In genomic region chr12:94200069-94200468, GRCh38 we compare ENCODE assay signal across 31 cellular contexts. TPM values are rescaled to one million over a fixed set of nuclear protein-coding genes. Genes with fewer than 3 reads are reported as not detected.
"Had no signal": no experiment of that assay in that cellular context is flagged by ENCODE, and none has a peak within 500 bp of the region (broad histone marks: within the 10 kb centered on the region; RNA-seq: fewer than 3 reads in every experiment).

No MANE protein-coding gene starts in this region.

- H3K36me3 ChIP-seq: colonic mucosa, esophagus muscularis mucosa, heart left ventricle, neural progenitor cell, prostate gland, right atrium auricular region, sigmoid colon, thoracic aorta, upper lobe of left lung had no signal

- H3K4me3 Mint-ChIP-seq: dendritic cell treated with granulocyte-macrophage colony-stimulating factor and Interleukin-4, amounts not matched to agents 40 ng/mL and 50 ng/mL, for 4 days; immature natural killer cell; mesothelial cell of epicardium; naive thymus-derived CD4-positive, alpha-beta T cell; nephron; neural progenitor cell; stimulated activated naive B cell treated with anti-CD40 and anti-IgM and Interleukin-4, amounts not matched to agents 10 μg/mL and 1 μg/mL and 100 μg/mL, for 72 hours; stimulated activated naive CD8-positive, alpha-beta T cell treated with anti-CD3 and anti-CD28 coated beads, Interleukin-15, Interleukin-2, amounts not matched to agents 100 ng/mL and 50 ng/mL, for 24 hours had no signal

- H3K27me3 ChIP-seq: colonic mucosa, esophagus muscularis mucosa, foreskin keratinocyte, gastroesophageal sphincter, heart left ventricle, neural progenitor cell, right atrium auricular region, sigmoid colon, tibial nerve, upper lobe of left lung had no signal

- ATAC-seq: foreskin keratinocyte; gastroesophageal sphincter; heart left ventricle; left colon; left ventricle myocardium superior; mucosa of descending colon; naive thymus-derived CD4-positive, alpha-beta T cell; stimulated activated naive B cell treated with anti-CD40 and anti-IgM and Interleukin-4, amounts not matched to agents 10 μg/mL and 1 μg/mL and 100 μg/mL, for 72 hours had no signal

- H3K27ac Mint-ChIP-seq: dendritic cell treated with granulocyte-macrophage colony-stimulating factor and Interleukin-4, amounts not matched to agents 40 ng/mL and 50 ng/mL, for 4 days; mesothelial cell of epicardium; nephron; neural progenitor cell; stimulated activated naive B cell treated with anti-CD40 and anti-IgM and Interleukin-4, amounts not matched to agents 10 μg/mL and 1 μg/mL and 100 μg/mL, for 72 hours; stimulated activated naive CD8-positive, alpha-beta T cell treated with anti-CD3 and anti-CD28 coated beads, Interleukin-15, Interleukin-2, amounts not matched to agents 100 ng/mL and 50 ng/mL, for 24 hours had no signal

- DNase-seq: colonic mucosa; effector CD8-positive, alpha-beta T cell; foreskin keratinocyte; heart left ventricle; hippocampal formation; immature natural killer cell; islet precursor cell; kidney glomerular epithelial cell; left colon; left ventricle myocardium superior; mesenchymal stem cell; mucosa of descending colon; naive thymus-derived CD4-positive, alpha-beta T cell; nucleus accumbens; sigmoid colon; stimulated activated CD4-positive, alpha-beta T cell treated with anti-CD3 and anti-CD28 coated beads, Interleukin-2, amount 100 ng/mL, for 24 hours; stimulated activated CD4-positive, alpha-beta T cell treated with anti-CD3 and anti-CD28 coated beads, Interleukin-4, amount 100 ng/mL, for 24 hours; stimulated activated naive B cell treated with anti-CD40 and anti-IgM and Interleukin-4, amounts not matched to agents 10 μg/mL and 1 μg/mL and 100 μg/mL, for 72 hours; upper lobe of left lung had no signal

- H3K9me3 Mint-ChIP-seq: dendritic cell treated with granulocyte-macrophage colony-stimulating factor and Interleukin-4, amounts not matched to agents 40 ng/mL and 50 ng/mL, for 4 days; immature natural killer cell had no signal

- H3K4me1 ChIP-seq: esophagus muscularis mucosa, foreskin keratinocyte, gastroesophageal sphincter, neural progenitor cell, prostate gland, right atrium auricular region, sigmoid colon, tibial nerve had no signal

- H3K27ac ChIP-seq: colonic mucosa, esophagus muscularis mucosa, foreskin keratinocyte, gastroesophageal sphincter, heart left ventricle, neural progenitor cell, prostate gland, right atrium auricular region, sigmoid colon, thoracic aorta, tibial nerve, upper lobe of left lung had no signal

- H3K9me3 ChIP-seq: colonic mucosa, esophagus muscularis mucosa, mucosa of descending colon, prostate gland, right atrium auricular region, sigmoid colon, thoracic aorta, tibial nerve, upper lobe of left lung had no signal

- H3K4me3 ChIP-seq: colonic mucosa, esophagus muscularis mucosa, gastroesophageal sphincter, heart left ventricle, mucosa of descending colon, neural progenitor cell, prostate gland, right atrium auricular region, sigmoid colon, thoracic aorta, tibial nerve, upper lobe of left lung had no signal

- H3K27me3 Mint-ChIP-seq: dendritic cell treated with granulocyte-macrophage colony-stimulating factor and Interleukin-4, amounts not matched to agents 40 ng/mL and 50 ng/mL, for 4 days; naive thymus-derived CD4-positive, alpha-beta T cell; stimulated activated naive B cell treated with anti-CD40 and anti-IgM and Interleukin-4, amounts not matched to agents 10 μg/mL and 1 μg/mL and 100 μg/mL, for 72 hours; stimulated activated naive CD8-positive, alpha-beta T cell treated with anti-CD3 and anti-CD28 coated beads, Interleukin-15, Interleukin-2, amounts not matched to agents 100 ng/mL and 50 ng/mL, for 24 hours had no signal

- H3K9ac ChIP-seq: neural progenitor cell had no signal

- H3K36me3 Mint-ChIP-seq: mesothelial cell of epicardium had no signal

RNA-seq across cellular contexts. Expression of gene PLXNC1, which starts 51.7 kb away (rescaled TPM):
- polyA plus RNA-seq: endothelial cell of umbilical vein had no signal
